Comparison of ENCODE assay signal across 8 cellular contexts in genomic region chr9:128249914-128250838, GRCh38. TPM values are rescaled to one million over a fixed set of nuclear protein-coding genes. Genes with fewer than 3 reads are reported as not detected.
DNase-seq lines count a peak whose midpoint lies in the region; ATAC-seq and TF ChIP-seq lines count a peak whose summit lies in the region.

No MANE protein-coding gene starts in this region.

- no peaks in the 10 kb centered on the region for H3K9me3 Mint-ChIP-seq in naive thymus-derived CD4-positive, alpha-beta T cell
- H3K9me3 Mint-ChIP-seq in stimulated activated memory B cell treated with anti-CD40 and anti-IgM and Interleukin-4, amounts not matched to agents 10 μg/mL and 1 μg/mL and 100 μg/mL, for 72 hours, result no peaks in the 10 kb centered on the region

- DNase-seq in NK-92 treated with Interleukin-12 subunit alpha and Interleukin-12 subunit beta, amount 100 ng/mL, for 24 hours (lab: John Stamatoyannopoulos, UW), result peak; percentile 7
- DNase-seq in activated T-cell treated with anti-CD3 and anti-CD28 coated beads for 48 hours (ENCODE audit: low read depth), result peak; percentile 98
- no peak for DNase-seq in epithelial cell of proximal tubule (ENCODE audit: low read depth)
- peak; percentile 96 to 100 (median 98) for DNase-seq in naive thymus-derived CD4-positive, alpha-beta T cell
- no peak for DNase-seq in NCI-H2171 treated with DMSO at 0.1 percent for 48 hours (lab: John Stamatoyannopoulos, UW)

- peak overlapping the region; percentile 72 for H3K27ac ChIP-seq in naive thymus-derived CD4-positive, alpha-beta T cell (ENCODE audit: low read depth, low read length)

- intact Hi-C loops in naive thymus-derived CD4-positive, alpha-beta T cell (cut with micrococcal nuclease), result loop anchor here (1.0 to 5.0 kb wide), 13 partner anchors 26 to 632 kb away; partner anchors contain the start of genes BBLN (in 2 of the 2), COQ4 (in 2 of the 2), DNM1 (in 2 of the 2) and GOLGA2 (in 2 of the 2)

- ATAC-seq in GM18520 (IDR thresholded peaks at IDR 0.05; ENCODE audit: unreplicated experiment), result peak; percentile 54
- peak; percentile 78 for ATAC-seq in HG02870 (IDR thresholded peaks at IDR 0.05; ENCODE audit: unreplicated experiment)
- ATAC-seq in naive thymus-derived CD4-positive, alpha-beta T cell, result peak; percentile 98
- peak; percentile 96 for ATAC-seq in stimulated activated memory B cell treated with anti-CD40 and anti-IgM and Interleukin-4, amounts not matched to agents 10 μg/mL and 1 μg/mL and 100 μg/mL, for 72 hours

- peak overlapping the region; percentile 26 for H3K4me3 ChIP-seq in epithelial cell of proximal tubule (ENCODE audit: low read depth, low read length)
- H3K4me3 ChIP-seq in naive thymus-derived CD4-positive, alpha-beta T cell (ENCODE audit: low read length), result peak overlapping the region; percentile 83

- CTCF ChIA-PET in naive thymus-derived CD4-positive, alpha-beta T cell (lab: Charles Lee), result no interaction called here

- H3K36me3 ChIP-seq in naive thymus-derived CD4-positive, alpha-beta T cell (ENCODE audit: control insufficient read depth in 2 of 3, insufficient read depth in 3 of 3, low read length in 3 of 3), result no peaks in the 10 kb centered on the region

- no peaks in the 10 kb centered on the region for H3K9me3 ChIP-seq in naive thymus-derived CD4-positive, alpha-beta T cell (ENCODE audit: control insufficient read depth in 2 of 3, low read length in 3 of 3)

- no peak for TF ChIP-seq CTCF in epithelial cell of proximal tubule (conservative IDR thresholded peaks at IDR 0.05; ENCODE audit: low read depth, low read length)

- peaks cover 7 to 9% of the 10 kb centered on the region in 2 donors for H3K4me1 ChIP-seq in naive thymus-derived CD4-positive, alpha-beta T cell (ENCODE audit: control insufficient read depth in 2 of 2, insufficient read depth in 2 of 2, low read length in 2 of 2)

- H3K27ac Mint-ChIP-seq in naive thymus-derived CD4-positive, alpha-beta T cell, result peak overlapping the region; percentile 60 to 97 (median 95)
- H3K27ac Mint-ChIP-seq in stimulated activated memory B cell treated with anti-CD40 and anti-IgM and Interleukin-4, amounts not matched to agents 10 μg/mL and 1 μg/mL and 100 μg/mL, for 72 hours, result peak overlapping the region; percentile 53

- peaks cover 0 to 39% (median 6%) of the 10 kb centered on the region in 5 donors for H3K27me3 Mint-ChIP-seq in naive thymus-derived CD4-positive, alpha-beta T cell
- peaks cover 27% of the 10 kb centered on the region for H3K27me3 Mint-ChIP-seq in stimulated activated memory B cell treated with anti-CD40 and anti-IgM and Interleukin-4, amounts not matched to agents 10 μg/mL and 1 μg/mL and 100 μg/mL, for 72 hours

- H3K36me3 Mint-ChIP-seq in naive thymus-derived CD4-positive, alpha-beta T cell, result no peaks in the 10 kb centered on the region
- H3K36me3 Mint-ChIP-seq in stimulated activated memory B cell treated with anti-CD40 and anti-IgM and Interleukin-4, amounts not matched to agents 10 μg/mL and 1 μg/mL and 100 μg/mL, for 72 hours, result no peaks in the 10 kb centered on the region

- POLR2A ChIA-PET in naive thymus-derived CD4-positive, alpha-beta T cell (lab: Charles Lee), result interaction anchor here (1.0 to 1.5 kb wide), 8 partner anchors 9 to 303 kb away, joined by 3 to 10 read pairs (median 4); partner anchors contain the start of genes GOLGA2, SPTAN1 and SWI5

- no peaks in the 10 kb centered on the region for H3K27me3 ChIP-seq in naive thymus-derived CD4-positive, alpha-beta T cell (ENCODE audit: control insufficient read depth in 2 of 2, insufficient read depth in 2 of 2, low read length in 2 of 2)

- H3K4me1 Mint-ChIP-seq in naive thymus-derived CD4-positive, alpha-beta T cell, result peaks cover 7 to 28% (median 17%) of the 10 kb centered on the region in 7 donors
- H3K4me1 Mint-ChIP-seq in stimulated activated memory B cell treated with anti-CD40 and anti-IgM and Interleukin-4, amounts not matched to agents 10 μg/mL and 1 μg/mL and 100 μg/mL, for 72 hours, result peaks cover 29% of the 10 kb centered on the region

- peak overlapping the region; percentile 79 to 93 (median 88) for H3K4me3 Mint-ChIP-seq in naive thymus-derived CD4-positive, alpha-beta T cell
- H3K4me3 Mint-ChIP-seq in stimulated activated memory B cell treated with anti-CD40 and anti-IgM and Interleukin-4, amounts not matched to agents 10 μg/mL and 1 μg/mL and 100 μg/mL, for 72 hours, result peak overlapping the region; percentile 81

RNA-seq across cellular contexts. Expression of gene GOLGA2, which starts 25.6 kb away (rescaled TPM):
- total RNA-seq in epithelial cell of proximal tubule, result 35.9 and 41.3 TPM in 2 replicates
- 10 to 100 TPM; 56.5 to 76.6 (median 70.6) TPM for total RNA-seq in naive thymus-derived CD4-positive, alpha-beta T cell
- 1 to 10 TPM; 6.0 to 7.4 TPM for polyA plus RNA-seq in naive thymus-derived CD4-positive, alpha-beta T cell

RNA-seq across cellular contexts. Expression of gene SWI5, which starts 25.9 kb away (rescaled TPM):
- total RNA-seq in epithelial cell of proximal tubule, result 25.3 and 37.4 TPM in 2 replicates
- total RNA-seq in naive thymus-derived CD4-positive, alpha-beta T cell, result 10 to 100 TPM in 2 of 5 experiments, 1 to 10 TPM in 3; 8.7 to 17.4 (median 9.8) TPM
- 10 to 100 TPM; 34.6 to 36.6 TPM for polyA plus RNA-seq in naive thymus-derived CD4-positive, alpha-beta T cell

RNA-seq across cellular contexts. Expression of gene DNM1, which starts 47.0 kb away (rescaled TPM):
- total RNA-seq in epithelial cell of proximal tubule, result 2.6 and 16.7 TPM in 2 replicates
- 1 to 10 TPM in 2 of 5 experiments, under 1 TPM in 3; 0.24 to 2.0 (median 0.94) TPM for total RNA-seq in naive thymus-derived CD4-positive, alpha-beta T cell
- polyA plus RNA-seq in naive thymus-derived CD4-positive, alpha-beta T cell, result under 1 TPM in 1 of 2 donors, not detected in 1; 0.24 TPM

RNA-seq across cellular contexts. Expression of gene CIZ1, which starts 58.8 kb away (rescaled TPM):
- 56.7 and 76.7 TPM in 2 replicates for total RNA-seq in epithelial cell of proximal tubule
- total RNA-seq in naive thymus-derived CD4-positive, alpha-beta T cell, result 100 to 1,000 TPM; 110 to 163 (median 142) TPM
- polyA plus RNA-seq in naive thymus-derived CD4-positive, alpha-beta T cell, result 10 to 100 TPM; 11.2 to 38.2 TPM

Comparison
In these comparisons a context has a peak if more than half of its experiments do, and no peak if none do; other contexts are left out.
1. DNase-seq: peak in NK-92 treated with Interleukin-12 subunit alpha and Interleukin-12 subunit beta, amount 100 ng/mL, for 24 hours (single experiment), activated T-cell treated with anti-CD3 and anti-CD28 coated beads for 48 hours (single experiment) and naive thymus-derived CD4-positive, alpha-beta T cell (9 of 9); none in epithelial cell of proximal tubule (single experiment) and NCI-H2171 treated with DMSO at 0.1 percent for 48 hours (single experiment).
2. Peak in every context shown above with its lines, with median percentiles within 50 percentile points of each other: ATAC-seq.